In genomic region chr7:50914460-50914859, GRCh38 we compare ENCODE assay signal across 35 cellular contexts.
"Had no signal": no experiment of that assay in that cellular context is flagged by ENCODE, and none has a peak within 500 bp of the region (broad histone marks: within the 10 kb centered on the region; RNA-seq: fewer than 3 reads in every experiment).

No MANE protein-coding gene starts in this region.

- DNase-seq: activated CD4-positive, alpha-beta T cell treated with anti-CD3 and anti-CD28 coated beads for 36 hours; activated CD4-positive, alpha-beta T cell treated with anti-CD3 and anti-CD28 coated beads, Interleukin-2, amount 10 ng/mL, durations not matched to agents 7 days and 5 days; activated CD4-positive, alpha-beta T cell treated with anti-CD3 and anti-CD28 coated beads, Interleukin-2, amount 50 U/mL, for 48 hours; activated CD8-positive, alpha-beta T cell treated with anti-CD3 and anti-CD28 coated beads, Interleukin-2, amount 10 ng/mL, durations not matched to agents 7 days and 5 days; activated gamma-delta T cell; activated naive CD4-positive, alpha-beta T cell treated with Interleukin-2 at 50 U/mL for 16 hours; activated naive CD8-positive, alpha-beta T cell treated with anti-CD3 and anti-CD28 coated beads, Interleukin-2, amount 10 ng/mL, durations not matched to agents 7 days and 5 days; activated T-cell treated with anti-CD3 and anti-CD28 coated beads, Interleukin-2, amount 50 U/mL, for 24 hours; amygdala; body of pancreas; caudate nucleus; cerebellar nuclear complex; Kasumi-1; KG1; MG63; NCI-H1048; NCI-H1105 treated with DMSO at 0.1 percent for 48 hours; NCI-H1436; NCI-H1694; NCI-H1930; NCI-H510A; NCI-H526; NCI-H748 treated with DMSO at 0.1 percent for 48 hours; NK-92 treated with Interleukin-12 subunit alpha and Interleukin-12 subunit beta, amount 100 ng/mL, for 24 hours; Peyer's patch; RPMI8226; SHP77 treated with DMSO at 0.1 percent for 48 hours; T1000 had no signal

- H3K4me1 ChIP-seq: ascending aorta, body of pancreas, breast epithelium, Peyer's patch, SJSA1 had no signal

- H3K27ac ChIP-seq: ascending aorta, body of pancreas, breast epithelium, Peyer's patch, SJSA1 had no signal

- FAIRE-seq: TTC549 had no signal

- H3K9me3 ChIP-seq: ascending aorta, body of pancreas, breast epithelium, MG63, Peyer's patch, SJSA1 had no signal

- H3K36me3 ChIP-seq: ascending aorta, breast epithelium, MG63, Peyer's patch, SJSA1 had no signal

- H3K27me3 ChIP-seq: ascending aorta, body of pancreas, breast epithelium, MG63, Peyer's patch, SJSA1 had no signal

- ATAC-seq: activated CD4-positive, alpha-beta T cell treated with anti-CD3 and anti-CD28 coated beads for 36 hours; activated CD4-positive, CD25-positive, alpha-beta regulatory T cell treated with anti-CD3 and anti-CD28 coated beads, Interleukin-2, amount 50 U/mL, for 24 hours; activated CD8-positive, alpha-beta T cell treated with anti-CD3 and anti-CD28 coated beads, Interleukin-2, amount 10 ng/mL, durations not matched to agents 7 days and 5 days; body of pancreas; SK-N-SH treated with all-trans-retinoic acid at 6 μM for 48 hours; WTC11 had no signal

- H3K4me3 ChIP-seq: ascending aorta, body of pancreas, breast epithelium, MG63, Peyer's patch, SJSA1 had no signal
